Comparison of ENCODE assay signal across 1 cellular context in genomic region chr6:121849477-121849876, GRCh38.
TF ChIP-seq lines count a peak whose summit lies in the region.

No MANE protein-coding gene starts in this region.

TF ChIP-seq in HEK293, 187 proteins besides CTCF, POLR2A, EP300 and RAD21 (continued from another document):
- TF ChIP-seq, protein P1, sequence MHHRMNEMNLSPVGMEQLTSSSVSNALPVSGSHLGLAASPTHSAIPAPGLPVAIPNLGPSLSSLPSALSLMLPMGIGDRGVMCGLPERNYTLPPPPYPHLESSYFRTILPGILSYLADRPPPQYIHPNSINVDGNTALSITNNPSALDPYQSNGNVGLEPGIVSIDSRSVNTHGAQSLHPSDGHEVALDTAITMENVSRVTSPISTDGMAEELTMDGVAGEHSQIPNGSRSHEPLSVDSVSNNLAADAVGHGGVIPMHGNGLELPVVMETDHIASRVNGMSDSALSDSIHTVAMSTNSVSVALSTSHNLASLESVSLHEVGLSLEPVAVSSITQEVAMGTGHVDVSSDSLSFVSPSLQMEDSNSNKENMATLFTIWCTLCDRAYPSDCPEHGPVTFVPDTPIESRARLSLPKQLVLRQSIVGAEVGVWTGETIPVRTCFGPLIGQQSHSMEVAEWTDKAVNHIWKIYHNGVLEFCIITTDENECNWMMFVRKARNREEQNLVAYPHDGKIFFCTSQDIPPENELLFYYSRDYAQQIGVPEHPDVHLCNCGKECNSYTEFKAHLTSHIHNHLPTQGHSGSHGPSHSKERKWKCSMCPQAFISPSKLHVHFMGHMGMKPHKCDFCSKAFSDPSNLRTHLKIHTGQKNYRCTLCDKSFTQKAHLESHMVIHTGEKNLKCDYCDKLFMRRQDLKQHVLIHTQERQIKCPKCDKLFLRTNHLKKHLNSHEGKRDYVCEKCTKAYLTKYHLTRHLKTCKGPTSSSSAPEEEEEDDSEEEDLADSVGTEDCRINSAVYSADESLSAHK (tag by site-specific recombination; IDR thresholded peaks at IDR 0.05), result no peak
- TF ChIP-seq ZSCAN23 (tag by site-specific recombination; IDR thresholded peaks at IDR 0.05) (no peak), ZIC2 (tag by site-specific recombination; IDR thresholded peaks at IDR 0.05) (peak; percentile 30; the same call in 1 of the 2 replicates), ZFP37 (tag by site-specific recombination; IDR thresholded peaks at IDR 0.05) (no peak), SP3 (tag by site-specific recombination; IDR thresholded peaks at IDR 0.05) (no peak), ZNF133 (tag by site-specific recombination; IDR thresholded peaks at IDR 0.05) (no peak), ZNF558 (tag by site-specific recombination; IDR thresholded peaks at IDR 0.05) (no peak), ZNF214 (tag by site-specific recombination; IDR thresholded peaks at IDR 0.05; ENCODE audit: borderline replicate concordance) (no peak), ZBTB11 (tag by site-specific recombination; conservative IDR thresholded peaks at IDR 0.05; ENCODE audit: low read depth) (no peak)
